Comparison of ENCODE assay signal across 13 cellular contexts in genomic region chr20:1373614-1374013, GRCh38. TPM values are rescaled to one million over a fixed set of nuclear protein-coding genes. Genes with fewer than 3 reads are reported as not detected.
A peak's percentile ranks its signal among the peaks of the same experiment; 100 is the strongest.
DNase-seq lines count a peak whose midpoint lies in the region; ATAC-seq and TF ChIP-seq lines count a peak whose summit lies in the region.
"Had no signal": no experiment of that assay in that cellular context is flagged by ENCODE, and none has a peak within 500 bp of the region (broad histone marks: within the 10 kb centered on the region; RNA-seq: fewer than 3 reads in every experiment).

No MANE protein-coding gene starts in this region.

- peaks cover 0 to 3% (median 2%) of the 10 kb centered on the region in 3 donors for H3K27me3 Mint-ChIP-seq in CD14-positive monocyte (ENCODE audit: low read depth in 3 of 3)
- peaks cover 7% of the 10 kb centered on the region for H3K27me3 Mint-ChIP-seq in glutamatergic neuron (ENCODE audit: unreplicated experiment)

- DNase-seq in CD14-positive monocyte (ENCODE audit: low spot score) (no peak), glutamatergic neuron (no peak), pons (ENCODE audit: low spot score) (peak; percentile 99), NCI-H510A treated with DMSO at 0.1 percent for 48 hours (lab: John Stamatoyannopoulos, UW) (no peak)
- DNase-seq in central memory CD4-positive, alpha-beta T cell = no peak
- DNase-seq: NCI-H2029 treated with DMSO at 0.1 percent for 48 hours; ovary; stimulated activated CD4-positive, alpha-beta T cell treated with anti-CD3 and anti-CD28 coated beads, Interleukin-4, amount 100 ng/mL, for 24 hours had no signal

- H3K4me3 Mint-ChIP-seq in CD14-positive monocyte = no peak overlapping the region
- no peak overlapping the region for H3K4me3 Mint-ChIP-seq in glutamatergic neuron (ENCODE audit: unreplicated experiment)

- peak overlapping the region; percentile 80 for H3K27ac ChIP-seq in VCaP
- H3K27ac ChIP-seq: ovary, SK-N-MC had no signal

- intact Hi-C loops in CD14-positive monocyte (cut with micrococcal nuclease) = no loop called here

- H3K9me3 Mint-ChIP-seq in CD14-positive monocyte (no peaks in the 10 kb centered on the region), glutamatergic neuron (ENCODE audit: unreplicated experiment) (peaks cover 14% of the 10 kb centered on the region)
- H3K9me3 Mint-ChIP-seq: activated T-helper 2 cell treated with anti-CD3 and anti-CD28 coated beads, Interferon-gamma antibody, Interleukin-2, Interleukin-4, amounts not matched to agents 10 μg/mL and 5 μg/mL and 100 μg/mL, durations not matched to agents 14 hours and 24 hours and 36 hours had no signal

- peak overlapping the region in 5 of 7 donors; percentile 25 to 53 (median 32) for H3K27ac Mint-ChIP-seq in CD14-positive monocyte
- peak overlapping the region; percentile 5 for H3K27ac Mint-ChIP-seq in glutamatergic neuron (ENCODE audit: unreplicated experiment)

- no peak for ATAC-seq in HG02938 (IDR thresholded peaks at IDR 0.05; ENCODE audit: unreplicated experiment)
- ATAC-seq: activated CD4-positive, CD25-positive, alpha-beta regulatory T cell treated with anti-CD3 and anti-CD28 coated beads, Interleukin-2, amount 50 U/mL, for 24 hours had no signal

- H3K4me1 Mint-ChIP-seq in CD14-positive monocyte (peaks cover 61% of the 10 kb centered on the region), glutamatergic neuron (ENCODE audit: low read depth, unreplicated experiment) (peaks cover 65% of the 10 kb centered on the region)

- H3K36me3 Mint-ChIP-seq in CD14-positive monocyte = peaks cover 48 to 78% of the 10 kb centered on the region in 2 donors
- no peaks in the 10 kb centered on the region for H3K36me3 Mint-ChIP-seq in glutamatergic neuron (ENCODE audit: unreplicated experiment)

- no peak for TF ChIP-seq CTCF in CD14-positive monocyte (IDR thresholded peaks at IDR 0.05)
- no peak for TF ChIP-seq CTCF in VCaP (conservative IDR thresholded peaks at IDR 0.05)
- no peak for TF ChIP-seq CTCF in glutamatergic neuron (IDR thresholded peaks at IDR 0.05; ENCODE audit: partially characterized antibody, unreplicated experiment)

RNA-seq across cellular contexts. Expression of gene FKBP1A, which starts 19.2 kb away (rescaled TPM):
- polyA plus RNA-seq in CD14-positive monocyte = 100 to 1,000 TPM; 155 to 194 TPM
- total RNA-seq in glutamatergic neuron (ENCODE audit: unreplicated experiment) = 350 TPM

RNA-seq across cellular contexts. Expression of gene SDCBP2, which starts 44.7 kb away (rescaled TPM):
- under 1 TPM; 0.69 to 0.71 TPM for polyA plus RNA-seq in CD14-positive monocyte
- 4.0 TPM for total RNA-seq in glutamatergic neuron (ENCODE audit: unreplicated experiment)
